9 cellular contexts compared by ENCODE assay signal in genomic region chr11:86676533-86677154, GRCh38. TPM values are rescaled to one million over a fixed set of nuclear protein-coding genes. Genes with fewer than 3 reads are reported as not detected.
DNase-seq lines count a peak whose midpoint lies in the region; ATAC-seq and TF ChIP-seq lines count a peak whose summit lies in the region.
"Had no signal": no experiment of that assay in that cellular context is flagged by ENCODE, and none has a peak within 500 bp of the region (broad histone marks: within the 10 kb centered on the region; RNA-seq: fewer than 3 reads in every experiment).

No MANE protein-coding gene starts in this region.

- H3K9me3 ChIP-seq in MM.1S (replicated peaks; ENCODE audit: insufficient read depth, low read length): no peaks in the 10 kb centered on the region

- no peaks in the 10 kb centered on the region for H3K9me3 Mint-ChIP-seq in progenitor cell of endocrine pancreas (ENCODE audit: low read depth)

- H3K4me2 ChIP-seq in MM.1S (ENCODE audit: low read depth, low read length): no peak overlapping the region

- no peaks in the 10 kb centered on the region for H3K27me3 ChIP-seq in MM.1S (replicated peaks; ENCODE audit: insufficient read depth, low read length)

- TF ChIP-seq CTCF in MM.1S (IDR thresholded peaks at IDR 0.05; ENCODE audit: low read length): peak; percentile 34
- TF ChIP-seq CTCF in choroid plexus epithelial cell (conservative IDR thresholded peaks at IDR 0.05; ENCODE audit: low read depth, low read length): peak; percentile 52
- peak; percentile 40 for TF ChIP-seq CTCF in progenitor cell of endocrine pancreas (IDR thresholded peaks at IDR 0.05; ENCODE audit: unreplicated experiment)

- no peak overlapping the region for H2AFZ ChIP-seq in MM.1S (ENCODE audit: low read length)

- H3K36me3 ChIP-seq in MM.1S (replicated peaks; ENCODE audit: insufficient read depth, low read length): no peaks in the 10 kb centered on the region

- H4K20me1 ChIP-seq in MM.1S (ENCODE audit: insufficient read depth, low read length): no peaks in the 10 kb centered on the region

- no peak overlapping the region for H3K9ac ChIP-seq in MM.1S (ENCODE audit: low read length)

- H3F3A ChIP-seq in MM.1S (ENCODE audit: insufficient read depth, low read length): no peaks in the 10 kb centered on the region

- H3K4me3 ChIP-seq in MM.1S (ENCODE audit: low read length): no peak overlapping the region
- no peak overlapping the region for H3K4me3 ChIP-seq in choroid plexus epithelial cell (ENCODE audit: low read depth, low read length)

- H3K27me3 Mint-ChIP-seq in progenitor cell of endocrine pancreas: peaks cover 27% of the 10 kb centered on the region

- H3K79me2 ChIP-seq in MM.1S (ENCODE audit: low read length): no peaks in the 10 kb centered on the region

- peaks cover 39% of the 10 kb centered on the region for H3K4me1 Mint-ChIP-seq in progenitor cell of endocrine pancreas (ENCODE audit: low read depth)

- peak; percentile 68 for DNase-seq in NCI-H2107 treated with DMSO at 0.1 percent for 48 hours (lab: John Stamatoyannopoulos, UW; ENCODE audit: unreplicated experiment)
- DNase-seq in NCI-H2107 (lab: John Stamatoyannopoulos, UW): no peak
- no peak for DNase-seq in MM.1S
- no peak for DNase-seq in choroid plexus epithelial cell (ENCODE audit: low read depth)
- no peak for DNase-seq in progenitor cell of endocrine pancreas (ENCODE audit: low spot score, unreplicated experiment)
- DNase-seq in H4 (ENCODE audit: low spot score): no peak
- DNase-seq in Right ventricle myocardium superior: no peak
- DNase-seq: CD4-positive, CD25-positive, alpha-beta regulatory T cell had no signal

- H3K9me2 ChIP-seq in MM.1S (replicated peaks; ENCODE audit: insufficient read depth, low read length): no peaks in the 10 kb centered on the region

- H3K4me1 ChIP-seq in MM.1S (ENCODE audit: low read length): no peaks in the 10 kb centered on the region

- intact Hi-C loops in Right ventricle myocardium superior (cut with DNase I): no loop called here

- no peak overlapping the region for H3K27ac ChIP-seq in MM.1S (ENCODE audit: low read length)

- H3K4me3 Mint-ChIP-seq in progenitor cell of endocrine pancreas (ENCODE audit: low read depth): no peak overlapping the region
- H3K4me3 Mint-ChIP-seq: CD4-positive, CD25-positive, alpha-beta regulatory T cell had no signal

- ATAC-seq in Right ventricle myocardium superior (ENCODE audit: poor library complexity) (no peak), GM21367 (IDR thresholded peaks at IDR 0.05; ENCODE audit: unreplicated experiment) (no peak)

- H3K36me3 Mint-ChIP-seq in progenitor cell of endocrine pancreas (ENCODE audit: insufficient read depth): no peaks in the 10 kb centered on the region
- H3K36me3 Mint-ChIP-seq: CD4-positive, CD25-positive, alpha-beta regulatory T cell had no signal

- H3K27ac Mint-ChIP-seq in progenitor cell of endocrine pancreas: no peak overlapping the region

RNA-seq across cellular contexts. Expression of gene ME3, which starts 4.2 kb away (rescaled TPM):
- total RNA-seq in progenitor cell of endocrine pancreas: 6.3 and 8.6 TPM in 2 replicates
- total RNA-seq in H4 (2014; rRNA removed; shearing (Covaris generic)): 0.18 TPM in 1 of 2 replicates, not detected in the other
- 30.4 TPM for total RNA-seq in Right ventricle myocardium superior
